9 cellular contexts compared by ENCODE assay signal in the genomic region with DNA sequence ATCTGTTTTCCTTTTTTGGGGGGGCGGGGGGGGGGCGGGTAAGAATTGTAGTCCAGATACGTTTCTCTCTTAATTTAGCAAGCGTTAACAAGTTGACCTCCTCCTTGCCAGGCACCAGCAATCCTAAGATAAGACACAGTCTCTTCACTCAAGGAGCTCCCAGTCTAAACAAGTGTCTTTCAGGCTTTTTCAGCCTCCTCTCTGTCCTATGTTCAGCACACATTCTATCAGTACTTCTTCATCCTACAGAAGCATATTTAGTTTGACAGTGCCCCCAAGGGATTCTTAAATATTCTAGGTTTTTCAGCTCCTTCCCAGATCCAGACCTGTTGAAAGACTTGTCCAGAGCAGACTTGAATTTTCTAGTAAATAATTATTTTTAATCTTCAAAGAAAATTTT. TPM values are rescaled to one million over a fixed set of nuclear protein-coding genes. Genes with fewer than 3 reads are reported as not detected.
A peak's percentile ranks its signal among the peaks of the same experiment; 100 is the strongest.
DNase-seq lines count a peak whose midpoint lies in the region; ATAC-seq, FAIRE-seq and TF ChIP-seq lines count a peak whose summit lies in the region.
"Had no signal": no experiment of that assay in that cellular context is flagged by ENCODE, and none has a peak within 500 bp of the region (broad histone marks: within the 10 kb centered on the region; RNA-seq: fewer than 3 reads in every experiment).

No MANE protein-coding gene starts in this region.

- H3K27ac ChIP-seq in heart right ventricle (peak overlapping the region in 8 of 10 donors; percentile 11 to 100 (median 98)), kidney (ENCODE audit: low read depth in 2 of 2, low read length in 2 of 2) (peak overlapping the region in 1 of 2 donors; percentile 41), upper lobe of right lung (peak overlapping the region; percentile 40)

- no peak overlapping the region for H3K9ac ChIP-seq in kidney (ENCODE audit: low read length in 2 of 2)

- TF ChIP-seq CTCF in heart right ventricle (IDR thresholded peaks at IDR 0.05): no peak
- no peak for TF ChIP-seq CTCF in kidney (IDR thresholded peaks at IDR 0.05; ENCODE audit: borderline replicate concordance, extremely low read depth, insufficient read depth)
- no peak for TF ChIP-seq CTCF in upper lobe of right lung (IDR thresholded peaks at IDR 0.05)

- FAIRE-seq in kidney (lab: Jason Lieb, UNC): no peak

- H3K4me1 Mint-ChIP-seq in activated T-helper 2 cell treated with anti-CD3 and anti-CD28 coated beads, Interferon-gamma antibody, Interleukin-2, Interleukin-4, amounts not matched to agents 10 μg/mL and 5 μg/mL and 100 μg/mL, durations not matched to agents 14 hours and 24 hours and 36 hours (ENCODE audit: low read depth): peaks cover 49% of the 10 kb centered on the region

- intact Hi-C loops in heart right ventricle (cut with DNase I): loop anchor here in 8 of 10 donors (2.0 to 10.0 kb wide), 8 partner anchors 72 to 190 kb away; no protein-coding TSS in a partner anchor
- intact Hi-C loops in left cardiac atrium (cut with DNase I): loop anchor here (5.0 to 10.0 kb wide), 2 partner anchors 77 to 160 kb away; no protein-coding TSS in a partner anchor
- intact Hi-C loops in activated T-helper 2 cell treated with anti-CD3 and anti-CD28 coated beads, Interferon-gamma antibody, Interleukin-2, Interleukin-4, amounts not matched to agents 10 μg/mL and 5 μg/mL and 100 μg/mL, durations not matched to agents 14 hours and 24 hours and 36 hours (cut with micrococcal nuclease): no loop called here
- intact Hi-C loops in kidney (cut with DNase I): no loop called here
- intact Hi-C loops in upper lobe of right lung (cut with DNase I): loop anchor here (10.0 kb wide), 1 partner anchor 160 kb away; no protein-coding TSS in a partner anchor

- no peak for ATAC-seq in heart right ventricle
- ATAC-seq in left cardiac atrium: no peak
- ATAC-seq in upper lobe of right lung: no peak

- no peaks in the 10 kb centered on the region for H3K9me3 Mint-ChIP-seq in activated T-helper 2 cell treated with anti-CD3 and anti-CD28 coated beads, Interferon-gamma antibody, Interleukin-2, Interleukin-4, amounts not matched to agents 10 μg/mL and 5 μg/mL and 100 μg/mL, durations not matched to agents 14 hours and 24 hours and 36 hours

- H3K27me3 ChIP-seq in heart right ventricle (no peaks in the 10 kb centered on the region), upper lobe of right lung (no peaks in the 10 kb centered on the region)

- H3K4me1 ChIP-seq in heart right ventricle (peaks cover 8 to 77% (median 73%) of the 10 kb centered on the region in 9 donors), kidney (ENCODE audit: control insufficient read depth in 1 of 2, insufficient read depth in 1 of 2, low read depth in 1 of 2, low read length in 2 of 2) (peaks cover 17 to 23% of the 10 kb centered on the region in 2 donors), upper lobe of right lung (peaks cover 66% of the 10 kb centered on the region)

- 17 to 20% methylated on average over 4 of the region's 4 CpGs for WGBS in heart right ventricle, 2 donors

- DNase-seq in heart right ventricle (no peak), left cardiac atrium (no peak), kidney (no peak), upper lobe of right lung (no peak), GM03348 (ENCODE audit: low spot score) (no peak), UCSD-AML1 (lab: John Stamatoyannopoulos, UW; ENCODE audit: unreplicated experiment) (no peak)
- no peak for DNase-seq in activated T-helper 2 cell treated with anti-CD3 and anti-CD28 coated beads, Interferon-gamma antibody, Interleukin-2, Interleukin-4, amounts not matched to agents 10 μg/mL and 5 μg/mL and 100 μg/mL, durations not matched to agents 14 hours and 24 hours and 36 hours (ENCODE audit: low spot score)
- no peak for DNase-seq in NK-92 treated with Interleukin-12 subunit alpha and Interleukin-12 subunit beta, amount 100 ng/mL, for 24 hours (lab: John Stamatoyannopoulos, UW)
- DNase-seq: NCI-H526 had no signal

- H3K4me3 Mint-ChIP-seq in activated T-helper 2 cell treated with anti-CD3 and anti-CD28 coated beads, Interferon-gamma antibody, Interleukin-2, Interleukin-4, amounts not matched to agents 10 μg/mL and 5 μg/mL and 100 μg/mL, durations not matched to agents 14 hours and 24 hours and 36 hours (ENCODE audit: low read depth): peak overlapping the region; percentile 57

- no peaks in the 10 kb centered on the region for H3K9me3 ChIP-seq in heart right ventricle
- H3K9me3 ChIP-seq in kidney (ENCODE audit: control insufficient read depth in 1 of 2, low read length in 2 of 2): no peaks in the 10 kb centered on the region
- H3K9me3 ChIP-seq in upper lobe of right lung: no peaks in the 10 kb centered on the region

- peak overlapping the region in 7 of 10 donors; percentile 88 to 96 (median 94) for H3K4me3 ChIP-seq in heart right ventricle
- peak overlapping the region; percentile 18 to 41 for H3K4me3 ChIP-seq in kidney (ENCODE audit: low read length in 2 of 2)
- peak overlapping the region; percentile 89 for H3K4me3 ChIP-seq in upper lobe of right lung

- no peaks in the 10 kb centered on the region for H3K27me3 Mint-ChIP-seq in activated T-helper 2 cell treated with anti-CD3 and anti-CD28 coated beads, Interferon-gamma antibody, Interleukin-2, Interleukin-4, amounts not matched to agents 10 μg/mL and 5 μg/mL and 100 μg/mL, durations not matched to agents 14 hours and 24 hours and 36 hours (ENCODE audit: low read depth)

- peaks cover 56% of the 10 kb centered on the region for H3K36me3 Mint-ChIP-seq in activated T-helper 2 cell treated with anti-CD3 and anti-CD28 coated beads, Interferon-gamma antibody, Interleukin-2, Interleukin-4, amounts not matched to agents 10 μg/mL and 5 μg/mL and 100 μg/mL, durations not matched to agents 14 hours and 24 hours and 36 hours (ENCODE audit: low read depth)

- peaks cover 0 to 5% (median 0%) of the 10 kb centered on the region in 9 donors for H3K36me3 ChIP-seq in heart right ventricle
- peaks cover 2 to 9% of the 10 kb centered on the region in 2 donors for H3K36me3 ChIP-seq in kidney (ENCODE audit: control insufficient read depth in 1 of 2, insufficient read depth in 2 of 2, low read length in 2 of 2)
- peaks cover 4% of the 10 kb centered on the region for H3K36me3 ChIP-seq in upper lobe of right lung

- H3K27ac Mint-ChIP-seq in activated T-helper 2 cell treated with anti-CD3 and anti-CD28 coated beads, Interferon-gamma antibody, Interleukin-2, Interleukin-4, amounts not matched to agents 10 μg/mL and 5 μg/mL and 100 μg/mL, durations not matched to agents 14 hours and 24 hours and 36 hours: no peak overlapping the region

RNA-seq across cellular contexts. Expression of gene PPP1CB, which starts 2.7 kb away (rescaled TPM):
- total RNA-seq in heart right ventricle (100 to 1,000 TPM; 381 to 525 (median 432) TPM), left cardiac atrium (100 to 1,000 TPM; 260 to 326 TPM), kidney (358 TPM), upper lobe of right lung (256 TPM)
- polyA plus RNA-seq in heart right ventricle (100 to 1,000 TPM in 1 of 2 donors, 10 to 100 TPM in 1; 81.8 to 101 TPM), kidney (ENCODE audit: insufficient read depth, low read depth, low replicate concordance) (63.3 TPM)
- 253 and 272 TPM in 2 replicates for total RNA-seq in activated T-helper 2 cell treated with anti-CD3 and anti-CD28 coated beads, Interferon-gamma antibody, Interleukin-2, Interleukin-4, amounts not matched to agents 10 μg/mL and 5 μg/mL and 100 μg/mL, durations not matched to agents 14 hours and 24 hours and 36 hours

RNA-seq across cellular contexts. Expression of gene SPDYA, which starts 56.3 kb away (rescaled TPM):
- total RNA-seq in heart right ventricle: under 1 TPM; 0.16 to 0.46 (median 0.28) TPM
- under 1 TPM; 0.07 to 0.15 TPM for polyA plus RNA-seq in heart right ventricle
- total RNA-seq in left cardiac atrium: under 1 TPM; 0.31 to 0.44 TPM
- total RNA-seq in activated T-helper 2 cell treated with anti-CD3 and anti-CD28 coated beads, Interferon-gamma antibody, Interleukin-2, Interleukin-4, amounts not matched to agents 10 μg/mL and 5 μg/mL and 100 μg/mL, durations not matched to agents 14 hours and 24 hours and 36 hours: 1.5 and 1.8 TPM in 2 replicates
- total RNA-seq in kidney: 1.6 TPM
- polyA plus RNA-seq in kidney (ENCODE audit: insufficient read depth, low read depth, low replicate concordance): not detected
- 1.5 TPM for total RNA-seq in upper lobe of right lung

Comparison
In these comparisons a context has a peak if more than half of its experiments do, and no peak if none do; other contexts are left out.
1. H3K4me3 ChIP-seq: peak in every context shown above with its lines; median percentile 94 in heart right ventricle; 89 in upper lobe of right lung; 30 in kidney.
2. intact Hi-C loops: an anchor here in heart right ventricle (2.0 to 10.0 kb wide), left cardiac atrium (5.0 to 10.0 kb wide) and upper lobe of right lung (10.0 kb wide); none called in activated T-helper 2 cell treated with anti-CD3 and anti-CD28 coated beads, Interferon-gamma antibody, Interleukin-2, Interleukin-4, amounts not matched to agents 10 μg/mL and 5 μg/mL and 100 μg/mL, durations not matched to agents 14 hours and 24 hours and 36 hours and kidney.